16 cellular contexts compared by ENCODE assay signal in the genomic region with DNA sequence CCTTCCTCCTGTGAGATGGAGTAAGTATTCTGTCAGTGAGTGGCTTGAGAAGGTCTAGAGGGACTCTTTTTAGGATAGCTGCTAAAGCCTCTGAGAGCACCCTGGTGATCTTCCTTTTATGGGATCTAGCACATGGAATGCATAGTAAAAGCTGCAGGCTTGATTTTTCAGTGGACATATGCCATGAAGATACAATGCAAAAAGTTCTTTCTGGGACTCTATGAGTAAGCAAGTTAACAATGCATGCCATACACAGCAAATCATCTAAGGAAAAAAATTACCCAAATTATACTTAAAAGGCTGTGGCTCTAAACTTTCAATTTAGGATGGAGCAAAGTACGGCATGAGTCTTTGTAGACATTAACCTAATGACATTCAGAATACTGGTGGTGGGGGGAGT.
DNase-seq lines count a peak whose midpoint lies in the region; ATAC-seq and TF ChIP-seq lines count a peak whose summit lies in the region.
"Had no signal": no experiment of that assay in that cellular context is flagged by ENCODE, and none has a peak within 500 bp of the region (broad histone marks: within the 10 kb centered on the region; RNA-seq: fewer than 3 reads in every experiment).

No MANE protein-coding gene starts in this region.

- H3K9me3 Mint-ChIP-seq in MCF 10A (ENCODE audit: unreplicated experiment), result no peaks in the 10 kb centered on the region
- H3K9me3 Mint-ChIP-seq: activated CD4-positive, alpha-beta T cell treated with anti-CD3 and anti-CD28 coated beads, Interleukin-2, amount 10 ng/mL, durations not matched to agents 24 days and 14 days; activated naive CD8-positive, alpha-beta T cell treated with anti-CD3 and anti-CD28 coated beads, Interleukin-2, amount 50 U/mL, for 24 hours; activated T-cell treated with anti-CD3 and anti-CD28 coated beads, Interleukin-2, amount 50 U/mL, for 72 hours had no signal

- H3K4me1 ChIP-seq in breast epithelium, result no peaks in the 10 kb centered on the region
- peaks cover 32 to 39% of the 10 kb centered on the region in 2 donors for H3K4me1 ChIP-seq in thyroid gland

- DNase-seq in breast epithelium (ENCODE audit: low spot score in 2 of 2) (no peak), MCF 10A (ENCODE audit: unreplicated experiment) (no peak), RPMI7951 (ENCODE audit: low read depth) (peak; percentile 8), fibroblast of gingiva (ENCODE audit: low read depth) (peak; percentile 34), thyroid gland (no peak)
- DNase-seq: activated naive CD8-positive, alpha-beta T cell treated with anti-CD3 and anti-CD28 coated beads, Interleukin-2, amount 50 U/mL, for 24 hours; activated T-cell treated with anti-CD3 and anti-CD28 coated beads, Interleukin-2, amount 50 U/mL, for 72 hours; erythroblast; NCI-H2107; NCI-H82 had no signal

- no peaks in the 10 kb centered on the region for H3K36me3 ChIP-seq in breast epithelium
- H3K36me3 ChIP-seq in thyroid gland, result no peaks in the 10 kb centered on the region
- H3K36me3 ChIP-seq: suprapubic skin had no signal

- no peak overlapping the region for H3K27ac Mint-ChIP-seq in MCF 10A (ENCODE audit: low read depth, unreplicated experiment)
- H3K27ac Mint-ChIP-seq: activated CD4-positive, alpha-beta T cell treated with anti-CD3 and anti-CD28 coated beads, Interleukin-2, amount 10 ng/mL, durations not matched to agents 24 days and 14 days; activated naive CD8-positive, alpha-beta T cell treated with anti-CD3 and anti-CD28 coated beads, Interleukin-2, amount 50 U/mL, for 24 hours; progenitor cell of endocrine pancreas had no signal

- POLR2A ChIA-PET in MCF 10A (lab: Yijun Ruan, JAX), result no interaction called here

- peak overlapping the region; percentile 5 to 78 for H3K27ac ChIP-seq in breast epithelium
- H3K27ac ChIP-seq in thyroid gland, result peak overlapping the region in 2 of 3 donors; percentile 75 to 79

- ATAC-seq in HG03378 (IDR thresholded peaks at IDR 0.05; ENCODE audit: unreplicated experiment) (no peak), GM21737 (IDR thresholded peaks at IDR 0.05; ENCODE audit: unreplicated experiment) (no peak), HG03097 (IDR thresholded peaks at IDR 0.05; ENCODE audit: low FRiP score, unreplicated experiment) (no peak)
- ATAC-seq: activated naive CD8-positive, alpha-beta T cell treated with anti-CD3 and anti-CD28 coated beads, Interleukin-2, amount 50 U/mL, for 24 hours; activated T-cell treated with anti-CD3 and anti-CD28 coated beads, Interleukin-2, amount 50 U/mL, for 72 hours had no signal

- 86 to 88% methylated on average over 1 of the region's 1 CpG for WGBS in thyroid gland, 2 donors

- no peaks in the 10 kb centered on the region for H3K9me3 ChIP-seq in breast epithelium
- no peaks in the 10 kb centered on the region for H3K9me3 ChIP-seq in thyroid gland
- H3K9me3 ChIP-seq: suprapubic skin had no signal

- intact Hi-C loops in breast epithelium (cut with DNase I; ENCODE audit: low total_unique reads), result no loop called here
- intact Hi-C loops in MCF 10A (cut with micrococcal nuclease), result no loop called here
- intact Hi-C loops in thyroid gland (cut with DNase I), result no loop called here

- peaks cover 13% of the 10 kb centered on the region for H3K4me1 Mint-ChIP-seq in MCF 10A (ENCODE audit: insufficient read depth, unreplicated experiment)

- no TSS peak for BruUV-seq in MCF 10A (replicated peaks; lab: Mats Ljungman, UMichigan)

- H3K27me3 Mint-ChIP-seq in MCF 10A (ENCODE audit: insufficient read depth, unreplicated experiment), result no peaks in the 10 kb centered on the region
- H3K27me3 Mint-ChIP-seq: activated CD4-positive, alpha-beta T cell treated with anti-CD3 and anti-CD28 coated beads, Interleukin-2, amount 10 ng/mL, durations not matched to agents 24 days and 14 days; activated naive CD8-positive, alpha-beta T cell treated with anti-CD3 and anti-CD28 coated beads, Interleukin-2, amount 50 U/mL, for 24 hours; progenitor cell of endocrine pancreas had no signal

- H3K4me3 ChIP-seq in breast epithelium, result no peak overlapping the region
- H3K4me3 ChIP-seq in thyroid gland (replicated peaks in 1 of 3), result no peak overlapping the region
- H3K4me3 ChIP-seq: suprapubic skin had no signal

- H3K27me3 ChIP-seq in breast epithelium (no peaks in the 10 kb centered on the region), thyroid gland (no peaks in the 10 kb centered on the region)
- H3K27me3 ChIP-seq: suprapubic skin had no signal

- H3K36me3 Mint-ChIP-seq in MCF 10A (ENCODE audit: insufficient read depth, unreplicated experiment), result peaks cover 5% of the 10 kb centered on the region

- TF ChIP-seq POLR2A in breast epithelium (IDR thresholded peaks at IDR 0.05) (no peak), thyroid gland (IDR thresholded peaks at IDR 0.05) (no peak)

- H3K4me3 Mint-ChIP-seq in MCF 10A (ENCODE audit: unreplicated experiment), result no peak overlapping the region
- H3K4me3 Mint-ChIP-seq: activated CD4-positive, alpha-beta T cell treated with anti-CD3 and anti-CD28 coated beads, Interleukin-2, amount 10 ng/mL, durations not matched to agents 24 days and 14 days; activated naive CD8-positive, alpha-beta T cell treated with anti-CD3 and anti-CD28 coated beads, Interleukin-2, amount 50 U/mL, for 24 hours had no signal

- TF ChIP-seq CTCF in breast epithelium (IDR thresholded peaks at IDR 0.05) (no peak), MCF 10A (IDR thresholded peaks at IDR 0.05; ENCODE audit: unreplicated experiment) (no peak), thyroid gland (IDR thresholded peaks at IDR 0.05) (no peak)

- CTCF ChIA-PET in MCF 10A (lab: Yijun Ruan, JAX), result interaction anchor here (0.5 kb wide), 1 partner anchor 20 kb away, joined by 3 read pairs; no protein-coding TSS in a partner anchor

Comparison
In these comparisons a context has a peak if more than half of its experiments do, and no peak if none do; other contexts are left out.
1. DNase-seq: peak in RPMI7951 (single experiment) and fibroblast of gingiva (single experiment); none in breast epithelium (0 of 2), MCF 10A (single experiment) and thyroid gland (0 of 2).